Comparison of ENCODE assay signal across 25 cellular contexts in the genomic region with DNA sequence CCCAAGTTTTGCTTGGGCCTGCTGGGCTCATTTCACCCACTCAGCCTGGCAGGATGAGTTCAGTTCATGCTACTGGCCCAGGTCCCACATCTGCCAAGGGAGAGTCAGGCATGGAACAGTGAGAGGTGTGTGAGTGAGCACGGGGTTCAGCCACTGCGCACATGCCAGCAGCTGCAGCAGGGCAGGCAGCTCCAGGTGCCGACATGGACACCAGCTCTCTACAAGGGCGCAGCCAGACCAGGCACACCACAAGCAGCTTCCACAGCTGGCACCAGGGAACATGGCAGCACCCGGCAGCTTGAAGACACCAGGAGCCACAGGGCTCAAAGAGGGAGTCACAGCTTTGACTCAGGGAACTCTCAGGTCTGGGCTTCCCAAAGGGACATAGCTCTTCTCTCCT.
DNase-seq lines count a peak whose midpoint lies in the region; ATAC-seq, FAIRE-seq and TF ChIP-seq lines count a peak whose summit lies in the region.
"Had no signal": no experiment of that assay in that cellular context is flagged by ENCODE, and none has a peak within 500 bp of the region (broad histone marks: within the 10 kb centered on the region; RNA-seq: fewer than 3 reads in every experiment).

No MANE protein-coding gene starts in this region.

- H2BK15ac ChIP-seq in neuronal stem cell (ENCODE audit: low read length), result no peak overlapping the region

- H3K23ac ChIP-seq in neuronal stem cell (ENCODE audit: low read depth, low read length, poor library complexity), result no peak overlapping the region

- no peak overlapping the region for H3K14ac ChIP-seq in neuronal stem cell (ENCODE audit: low read length)

- H3K4me1 Mint-ChIP-seq in chondrocyte (ENCODE audit: low read depth) (no peaks in the 10 kb centered on the region), HFFc6 (ENCODE audit: low read depth) (no peaks in the 10 kb centered on the region), immature natural killer cell (no peaks in the 10 kb centered on the region)
- H3K4me1 Mint-ChIP-seq: CD14-positive monocyte; CD8-positive, alpha-beta memory T cell had no signal

- H3K4me3 ChIP-seq in heart left ventricle (no peak overlapping the region), kidney (ENCODE audit: low read length in 2 of 2) (no peak overlapping the region), neuronal stem cell (ENCODE audit: low read length in 2 of 2) (peak overlapping the region in 1 of 2 donors; percentile 40)
- H3K4me3 ChIP-seq: BLaER1 treated with 17β-estradiol and CSF1 and Interleukin-3, amounts not matched to agents 10 nM and 100 nM; GM12878; GM23338; HAP-1 had no signal

- no peak overlapping the region for H4K91ac ChIP-seq in neuronal stem cell (ENCODE audit: low read depth, low read length, poor library complexity)

- intact Hi-C loops in Right ventricle myocardium inferior (cut with DNase I) (no loop called here), heart left ventricle (cut with DNase I) (no loop called here), kidney (cut with DNase I) (no loop called here)

- H3K27me3 ChIP-seq in heart left ventricle (no peaks in the 10 kb centered on the region), neuronal stem cell (ENCODE audit: control insufficient read depth in 3 of 3, insufficient read depth in 3 of 3, low read depth in 1 of 3, low read length in 3 of 3) (no peaks in the 10 kb centered on the region)
- H3K27me3 ChIP-seq: BE2C; BLaER1 treated with 17β-estradiol and CSF1 and Interleukin-3, amounts not matched to agents 10 nM and 100 nM had no signal

- H3K27ac Mint-ChIP-seq in chondrocyte (ENCODE audit: unreplicated experiment) (no peak overlapping the region), HFFc6 (no peak overlapping the region), immature natural killer cell (no peak overlapping the region)
- H3K27ac Mint-ChIP-seq: CD14-positive monocyte; CD4-positive, alpha-beta T cell; CD8-positive, alpha-beta memory T cell; GM23338 had no signal

- peaks cover 0 to 8% (median 0%) of the 10 kb centered on the region in 12 donors for H3K9me3 ChIP-seq in heart left ventricle
- no peaks in the 10 kb centered on the region for H3K9me3 ChIP-seq in kidney (ENCODE audit: control insufficient read depth in 1 of 2, low read length in 2 of 2)
- H3K9me3 ChIP-seq in neuronal stem cell (replicated peaks in 1 of 2; ENCODE audit: control insufficient read depth in 2 of 2, insufficient read depth in 1 of 2, low read depth in 1 of 2, low read length in 2 of 2), result no peaks in the 10 kb centered on the region
- H3K9me3 ChIP-seq: BE2C, HAP-1 had no signal

- H2BK120ac ChIP-seq in neuronal stem cell (ENCODE audit: low read depth, low read length), result no peak overlapping the region

- no peak overlapping the region for H3K27ac ChIP-seq in heart left ventricle
- no peak overlapping the region for H3K27ac ChIP-seq in kidney (ENCODE audit: low read depth in 2 of 2, low read length in 2 of 2)
- H3K27ac ChIP-seq in neuronal stem cell (replicated peaks; ENCODE audit: low read length), result no peak overlapping the region
- H3K27ac ChIP-seq: 22Rv1; BLaER1 treated with 17β-estradiol and CSF1 and Interleukin-3, amounts not matched to agents 10 nM and 100 nM had no signal

- no peak for FAIRE-seq in kidney (lab: Jason Lieb, UNC)
- FAIRE-seq: A204.1, D721Med, GM12878, H54 had no signal

- 76 to 92% (median 84%) methylated on average over 5 of the region's 5 CpGs; no CpG with 5 or more reads in 1 of the 4 donors for WGBS in heart left ventricle, 4 donors
- no CpG with 5 or more reads among the region's 5 CpGs for WGBS in neuronal stem cell (ENCODE audit: extremely low coverage in 2 of 2, insufficient read length in 2 of 2, insufficient replicate concordance in 1 of 2), 2 donors

- no peak overlapping the region for H3K18ac ChIP-seq in neuronal stem cell (ENCODE audit: low read length)

- DNase-seq in Right ventricle myocardium inferior (ENCODE audit: missing footprints), result peak; percentile 51
- no peak for DNase-seq in heart left ventricle
- DNase-seq in chondrocyte (ENCODE audit: low spot score), result peak; percentile 75
- DNase-seq in kidney, result peak; percentile 55
- DNase-seq in neuronal stem cell (ENCODE audit: low spot score), result no peak
- no peak for DNase-seq in NCI-H1048 (lab: John Stamatoyannopoulos, UW)
- no peak for DNase-seq in HFFc6
- DNase-seq in immature natural killer cell, result no peak
- DNase-seq: AML-193; BE2C; CD4-positive, alpha-beta T cell; CD8-positive, alpha-beta memory T cell; DMS 273 treated with DMSO at 0.1 percent for 48 hours; DMS79; EL; GDM1 had no signal

- ATAC-seq in Right ventricle myocardium inferior (no peak), heart left ventricle (no peak)
- ATAC-seq: GM12878, GM23338 had no signal

- peaks cover 1% of the 10 kb centered on the region for H3K79me1 ChIP-seq in neuronal stem cell (ENCODE audit: low read depth, low read length)

- peak overlapping the region; percentile 51 for H2AFZ ChIP-seq in neuronal stem cell (ENCODE audit: low read length)
- H2AFZ ChIP-seq: GM23338 had no signal

- TF ChIP-seq POLR2A in heart left ventricle (IDR thresholded peaks at IDR 0.05), result no peak

- no peak overlapping the region for H3K9ac ChIP-seq in kidney (ENCODE audit: low read length in 2 of 2)
- H3K9ac ChIP-seq in neuronal stem cell (ENCODE audit: low read depth, low read length, poor library complexity), result no peak overlapping the region
- H3K9ac ChIP-seq: BLaER1 treated with 17β-estradiol and CSF1 and Interleukin-3, amounts not matched to agents 10 nM and 100 nM had no signal

- H2AK5ac ChIP-seq in neuronal stem cell (ENCODE audit: low read depth, low read length), result no peak overlapping the region

- H3K36me3 ChIP-seq in heart left ventricle, result no peaks in the 10 kb centered on the region
- H3K36me3 ChIP-seq in kidney (ENCODE audit: control insufficient read depth in 1 of 2, insufficient read depth in 2 of 2, low read length in 2 of 2), result no peaks in the 10 kb centered on the region
- no peaks in the 10 kb centered on the region for H3K36me3 ChIP-seq in neuronal stem cell (replicated peaks in 1 of 2; ENCODE audit: control insufficient read depth in 2 of 2, insufficient read depth in 2 of 2, low read length in 2 of 2)
- H3K36me3 ChIP-seq: BE2C; BLaER1 treated with 17β-estradiol and CSF1 and Interleukin-3, amounts not matched to agents 10 nM and 100 nM; HAP-1 had no signal

- H3K27me3 Mint-ChIP-seq in chondrocyte (ENCODE audit: low read depth) (peaks cover 2% of the 10 kb centered on the region), HFFc6 (ENCODE audit: insufficient read depth) (no peaks in the 10 kb centered on the region; the same call in 1 of the 2 replicates), immature natural killer cell (ENCODE audit: low read depth in 3 of 3) (peaks cover 0 to 2% (median 0%) of the 10 kb centered on the region in 3 donors)
- H3K27me3 Mint-ChIP-seq: CD4-positive, alpha-beta T cell; CD8-positive, alpha-beta memory T cell had no signal

- no peak overlapping the region for H3K4me2 ChIP-seq in neuronal stem cell (ENCODE audit: insufficient read depth, low read length, poor library complexity, severe bottlenecking)
- H3K4me2 ChIP-seq: BLaER1 treated with 17β-estradiol and CSF1 and Interleukin-3, amounts not matched to agents 10 nM and 100 nM; GM23338 had no signal

- H2BK12ac ChIP-seq in neuronal stem cell (ENCODE audit: low read length), result no peak overlapping the region

- H3K9me3 Mint-ChIP-seq in chondrocyte (ENCODE audit: low read depth), result peaks cover 8% of the 10 kb centered on the region
- H3K9me3 Mint-ChIP-seq in HFFc6, result peaks cover 39% of the 10 kb centered on the region
- H3K9me3 Mint-ChIP-seq in immature natural killer cell, result peaks cover 7 to 26% (median 17%) of the 10 kb centered on the region in 6 donors
- H3K9me3 Mint-ChIP-seq: GM23338 had no signal

- no peaks in the 10 kb centered on the region for H3K4me1 ChIP-seq in heart left ventricle
- no peaks in the 10 kb centered on the region for H3K4me1 ChIP-seq in kidney (ENCODE audit: control insufficient read depth in 1 of 2, insufficient read depth in 1 of 2, low read depth in 1 of 2, low read length in 2 of 2)
- H3K4me1 ChIP-seq in neuronal stem cell (ENCODE audit: control insufficient read depth in 2 of 2, insufficient read depth in 1 of 2, low read depth in 1 of 2, low read length in 2 of 2), result no peaks in the 10 kb centered on the region
- H3K4me1 ChIP-seq: BE2C, HAP-1 had no signal

- H2BK5ac ChIP-seq in neuronal stem cell (ENCODE audit: low read length), result no peak overlapping the region

- H3K4me3 Mint-ChIP-seq in chondrocyte (ENCODE audit: unreplicated experiment), result no peak overlapping the region
- H3K4me3 Mint-ChIP-seq in HFFc6, result no peak overlapping the region
- H3K4me3 Mint-ChIP-seq in immature natural killer cell, result no peak overlapping the region
- H3K4me3 Mint-ChIP-seq: CD14-positive monocyte; CD4-positive, alpha-beta T cell; CD8-positive, alpha-beta memory T cell; GM23338 had no signal

- no peak for TF ChIP-seq CTCF in heart left ventricle (IDR thresholded peaks at IDR 0.05)
- no peak for TF ChIP-seq CTCF in chondrocyte (IDR thresholded peaks at IDR 0.05)
- no peak for TF ChIP-seq CTCF in kidney (IDR thresholded peaks at IDR 0.05; ENCODE audit: borderline replicate concordance, extremely low read depth, insufficient read depth)
- no peak for TF ChIP-seq CTCF in HFFc6 (IDR thresholded peaks at IDR 0.05)

- H3K4ac ChIP-seq in neuronal stem cell (ENCODE audit: low read length), result no peak overlapping the region

- H3K36me3 Mint-ChIP-seq in chondrocyte (ENCODE audit: low read depth) (peaks cover 1% of the 10 kb centered on the region), HFFc6 (ENCODE audit: low read depth) (peaks cover 8% of the 10 kb centered on the region), immature natural killer cell (peaks cover 0 to 3% (median 0%) of the 10 kb centered on the region in 3 donors)
- H3K36me3 Mint-ChIP-seq: CD14-positive monocyte; CD8-positive, alpha-beta memory T cell had no signal

- no peak overlapping the region for H4K8ac ChIP-seq in neuronal stem cell (ENCODE audit: low read depth, low read length)

Comparison
In these comparisons a context has a peak if more than half of its experiments do, and no peak if none do; other contexts are left out.
1. DNase-seq: peak in Right ventricle myocardium inferior (single experiment), chondrocyte (single experiment) and kidney (single experiment); none in heart left ventricle (0 of 5), neuronal stem cell (single experiment), NCI-H1048 (single experiment), HFFc6 (single experiment) and immature natural killer cell (0 of 3).